In the genomic region with DNA sequence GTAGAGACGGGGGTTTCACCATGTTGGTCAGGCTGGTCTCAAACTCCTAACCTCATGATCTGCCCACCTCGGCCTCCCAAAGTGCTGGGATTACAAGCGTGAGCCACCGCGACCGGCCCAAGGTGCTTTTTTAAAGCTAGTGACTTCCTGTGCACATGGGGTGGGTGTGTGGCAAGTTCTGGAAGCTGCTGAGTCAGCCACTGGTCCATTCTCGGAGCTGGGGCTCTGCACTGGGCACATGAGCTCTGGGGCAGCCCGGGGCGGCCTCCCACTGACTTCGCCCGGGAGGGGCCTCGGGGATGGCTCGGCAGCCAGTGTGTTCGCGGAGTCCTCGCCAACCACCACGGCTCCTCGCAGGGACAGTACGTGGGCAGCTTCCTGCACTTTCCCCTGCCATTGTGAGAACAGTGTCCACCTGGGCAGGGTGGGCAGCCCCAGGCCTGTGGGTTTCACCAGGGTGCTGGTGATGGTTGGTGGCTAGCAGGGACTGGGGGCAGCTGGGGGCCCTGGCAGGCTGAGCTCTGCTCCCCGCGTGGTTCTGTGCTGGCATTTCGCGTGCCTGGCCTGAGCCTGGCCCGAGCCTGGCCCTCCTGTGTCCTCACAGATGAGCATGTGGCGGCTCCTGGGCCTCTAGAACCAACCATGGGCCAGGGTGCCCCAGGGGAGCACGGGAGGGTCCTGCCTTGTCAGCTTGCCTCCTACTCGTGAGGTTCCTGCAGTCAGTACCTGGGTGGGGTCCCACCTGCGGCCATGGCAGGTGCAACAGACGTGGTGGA, we compare ENCODE assay signal across 26 cellular contexts. TPM values are rescaled to one million over a fixed set of nuclear protein-coding genes. Genes with fewer than 3 reads are reported as not detected.
A peak's percentile ranks its signal among the peaks of the same experiment; 100 is the strongest.
DNase-seq lines count a peak whose midpoint lies in the region; ATAC-seq and TF ChIP-seq lines count a peak whose summit lies in the region.
"Had no signal": no experiment of that assay in that cellular context is flagged by ENCODE, and none has a peak within 500 bp of the region (broad histone marks: within the 10 kb centered on the region; RNA-seq: fewer than 3 reads in every experiment).

No MANE protein-coding gene starts in this region.

- H3K9me2 ChIP-seq in SK-N-SH = no peaks in the 10 kb centered on the region

- peaks cover 3% of the 10 kb centered on the region for H3F3A ChIP-seq in SK-N-SH (replicated peaks; ENCODE audit: insufficient read depth)

- no TSS peak for BruUV-seq in IMR-90 (replicated peaks; lab: Mats Ljungman, UMichigan)

- CTCF ChIA-PET in SK-N-SH (lab: Yijun Ruan, JAX) (interaction anchor here (0.7 to 2.2 kb wide), 8 partner anchors 9 to 196 kb away, joined by 3 to 12 read pairs (median 6); partner anchors contain the start of gene ATP5F1D), IMR-90 (lab: Yijun Ruan, JAX) (no interaction called here)

- TF ChIP-seq POLR2A in IMR-90 (IDR thresholded peaks at IDR 0.05; ENCODE audit: low read depth, low read length) (no peak), upper lobe of left lung (IDR thresholded peaks at IDR 0.05) (no peak)

- peaks cover 5 to 24% of the 10 kb centered on the region in 2 experiments; a peak in 2 of 4 replicates for H3K79me1 ChIP-seq in IMR-90 (ENCODE audit: low read depth in 1 of 2, low read length in 2 of 2)

- no peak overlapping the region for H3K18ac ChIP-seq in IMR-90 (ENCODE audit: low read depth, low read length)

- dilution Hi-C loops in IMR-90 (cut with HindIII; ENCODE audit: low sequenced_read_pairs, unreplicated experiment) = no loop called here

- H2BK20ac ChIP-seq in IMR-90 (ENCODE audit: low read depth, low read length) = no peak overlapping the region

- H3K27me3 ChIP-seq in SK-N-SH (ENCODE audit: insufficient read depth) = no peaks in the 10 kb centered on the region
- no peaks in the 10 kb centered on the region for H3K27me3 ChIP-seq in IMR-90 (ENCODE audit: control insufficient read depth, insufficient read depth, low read length)
- H3K27me3 ChIP-seq in osteoblast (ENCODE audit: insufficient read depth, low read length) = no peaks in the 10 kb centered on the region
- no peaks in the 10 kb centered on the region for H3K27me3 ChIP-seq in upper lobe of left lung
- H3K27me3 ChIP-seq: BLaER1 had no signal

- H3K36me3 ChIP-seq in SK-N-SH (replicated peaks in 1 of 2; ENCODE audit: control insufficient read depth in 1 of 2, insufficient read depth in 2 of 2, low read length in 1 of 2) = peaks cover 0 to 59% of the 10 kb centered on the region in 2 experiments
- H3K36me3 ChIP-seq in IMR-90 (ENCODE audit: control insufficient read depth, insufficient read depth, low read length) = peaks cover 55% of the 10 kb centered on the region
- H3K36me3 ChIP-seq in osteoblast (ENCODE audit: insufficient read depth, low read length) = peaks cover 22% of the 10 kb centered on the region
- H3K36me3 ChIP-seq in upper lobe of left lung = peaks cover 6 to 78% (median 61%) of the 10 kb centered on the region in 4 donors

- H3K4ac ChIP-seq in IMR-90 (ENCODE audit: low read depth, low read length) = no peak overlapping the region

- H3K14ac ChIP-seq in IMR-90 (replicated peaks; ENCODE audit: low read depth, low read length) = no peak overlapping the region

- no peak overlapping the region for H2AFZ ChIP-seq in SK-N-SH (ENCODE audit: low read depth)
- no peak overlapping the region for H2AFZ ChIP-seq in IMR-90 (replicated peaks; ENCODE audit: low read length, poor library complexity)
- no peak overlapping the region for H2AFZ ChIP-seq in osteoblast (ENCODE audit: low read length)

- H3K9me3 ChIP-seq in SK-N-SH (no peaks in the 10 kb centered on the region), IMR-90 (ENCODE audit: control insufficient read depth, insufficient read depth, low read length) (no peaks in the 10 kb centered on the region), osteoblast (ENCODE audit: low read depth, low read length) (no peaks in the 10 kb centered on the region), upper lobe of left lung (no peaks in the 10 kb centered on the region)
- H3K9me3 ChIP-seq: BLaER1, HAP-1 had no signal

- intact Hi-C loops in IMR-90 (cut with micrococcal nuclease) = no loop called here

- no peak overlapping the region for H2AK9ac ChIP-seq in IMR-90 (replicated peaks; ENCODE audit: low read depth, low read length, poor library complexity)

- TF ChIP-seq CTCF in SK-N-SH (IDR thresholded peaks at IDR 0.05) (no peak), IMR-90 (conservative IDR thresholded peaks at IDR 0.05; ENCODE audit: low read depth, low read length) (no peak), osteoblast (IDR thresholded peaks at IDR 0.05; ENCODE audit: extremely low read depth, low read depth, low read length) (no peak), upper lobe of left lung (IDR thresholded peaks at IDR 0.05) (no peak)

- H2BK15ac ChIP-seq in IMR-90 (ENCODE audit: low read depth, low read length) = no peak overlapping the region

- H3K79me2 ChIP-seq in SK-N-SH (ENCODE audit: insufficient read depth) (peaks cover 5% of the 10 kb centered on the region), osteoblast (ENCODE audit: insufficient read depth, low read length) (peaks cover 22% of the 10 kb centered on the region)

- no peak overlapping the region for H4K91ac ChIP-seq in IMR-90 (ENCODE audit: insufficient read depth, low read depth, low read length)

- 88% methylated on average over 15 of the region's 29 CpGs for WGBS in SK-N-SH (ENCODE audit: low lambda C conversion rate)
- 94% methylated on average over 11 of the region's 29 CpGs; no CpG with 5 or more reads in 1 of the 2 experiments for WGBS in IMR-90 (ENCODE audit: extremely low coverage in 2 of 2, insufficient read length in 1 of 2), 2 experiments
- WGBS in upper lobe of left lung, 2 donors = 94% methylated on average over 8 to 29 of the region's 29 CpGs

- H4K20me1 ChIP-seq in SK-N-SH (ENCODE audit: insufficient read depth) = peaks cover 15% of the 10 kb centered on the region; the same call in 1 of the 2 replicates
- peaks cover 16% of the 10 kb centered on the region for H4K20me1 ChIP-seq in IMR-90 (ENCODE audit: insufficient read depth, low read length)
- H4K20me1 ChIP-seq in osteoblast (ENCODE audit: insufficient read depth, low read length) = peaks cover 22% of the 10 kb centered on the region

- H3K9ac ChIP-seq in SK-N-SH = no peak overlapping the region
- no peak overlapping the region for H3K9ac ChIP-seq in IMR-90 (ENCODE audit: low read depth, low read length)
- H3K9ac ChIP-seq: KMS-11 had no signal

- no peak overlapping the region for H2BK120ac ChIP-seq in IMR-90 (ENCODE audit: low read depth, low read length)

- no peak overlapping the region for H3K4me2 ChIP-seq in SK-N-SH
- no peak overlapping the region for H3K4me2 ChIP-seq in IMR-90 (ENCODE audit: low read depth, low read length)
- H3K4me2 ChIP-seq in osteoblast (ENCODE audit: insufficient read depth, low read length) = no peak overlapping the region
- H3K4me2 ChIP-seq: BLaER1, KMS-11 had no signal

- H3K9me1 ChIP-seq in IMR-90 (ENCODE audit: insufficient read depth, low read length) = no peaks in the 10 kb centered on the region

- TF ChIP-seq EP300 in SK-N-SH (IDR thresholded peaks at IDR 0.05; ENCODE audit: borderline replicate concordance in 1 of 2, low read depth in 1 of 2, low read length in 1 of 2) = no peak
- TF ChIP-seq EP300 in upper lobe of left lung (IDR thresholded peaks at IDR 0.05) = no peak

- H2BK5ac ChIP-seq in IMR-90 (ENCODE audit: low read depth, low read length, poor library complexity, severe bottlenecking) = no peak overlapping the region

- H2AK5ac ChIP-seq in IMR-90 (ENCODE audit: low read depth, low read length) = no peak overlapping the region

- no peak for TF ChIP-seq RAD21 in SK-N-SH (IDR thresholded peaks at IDR 0.05; ENCODE audit: low read length)
- TF ChIP-seq RAD21 in IMR-90 (IDR thresholded peaks at IDR 0.05; ENCODE audit: low read length) = no peak

- H3K4me3 ChIP-seq in SK-N-SH (ENCODE audit: low read depth in 2 of 2, low read length in 1 of 2) (no peak overlapping the region), IMR-90 (ENCODE audit: insufficient read depth, low read depth, low read length) (no peak overlapping the region), osteoblast (ENCODE audit: insufficient read depth, low read length) (no peak overlapping the region), upper lobe of left lung (no peak overlapping the region)
- H3K4me3 ChIP-seq: BLaER1, GM12878, HAP-1 had no signal

- H3K27ac ChIP-seq in SK-N-SH (ENCODE audit: low read depth in 2 of 2, low read length in 1 of 2) (no peak overlapping the region), IMR-90 (ENCODE audit: insufficient read depth, low read length) (no peak overlapping the region), cingulate gyrus (ENCODE audit: low read depth, low read length) (peak overlapping the region; percentile 39), osteoblast (ENCODE audit: low read depth, low read length) (no peak overlapping the region), upper lobe of left lung (no peak overlapping the region)
- H3K27ac ChIP-seq: BLaER1, KMS-11 had no signal

- ATAC-seq in SK-N-SH treated with all-trans-retinoic acid at 6 μM for 48 hours (peak; percentile 1; the same call in 2 of the 3 replicates), IMR-90 (ENCODE audit: low read depth) (no peak), GM21423 (IDR thresholded peaks at IDR 0.05; ENCODE audit: unreplicated experiment) (no peak), upper lobe of left lung (ENCODE audit: low FRiP score in 2 of 2) (no peak)
- ATAC-seq: GM12878 had no signal

- H4K8ac ChIP-seq in IMR-90 (ENCODE audit: low read depth in 2 of 2, low read length in 2 of 2) = no peak overlapping the region

- no peak overlapping the region for H4K5ac ChIP-seq in IMR-90 (ENCODE audit: low read depth, low read length)

- peaks cover 0 to 5% of the 10 kb centered on the region in 2 experiments; a peak in 1 of 4 replicates for H3K4me1 ChIP-seq in SK-N-SH (ENCODE audit: control insufficient read depth in 1 of 2, insufficient read depth in 2 of 2, low read depth in 1 of 2, low read length in 1 of 2)
- no peaks in the 10 kb centered on the region for H3K4me1 ChIP-seq in IMR-90 (ENCODE audit: control insufficient read depth, insufficient read depth, low read length)
- no peaks in the 10 kb centered on the region for H3K4me1 ChIP-seq in osteoblast (ENCODE audit: insufficient read depth, low read length)
- H3K4me1 ChIP-seq in upper lobe of left lung = peaks cover 0 to 11% (median 6%) of the 10 kb centered on the region in 4 donors
- H3K4me1 ChIP-seq: HAP-1 had no signal

- in situ Hi-C loops in IMR-90 (cut with MboI; ENCODE audit: low sequenced_read_pairs) = no loop called here

- POLR2A ChIA-PET in SK-N-SH (lab: Yijun Ruan, JAX) = interaction anchor here (1.1 to 1.7 kb wide), 2 partner anchors 11 to 44 kb away, joined by 4 to 6 read pairs; partner anchors contain the start of gene CIRBP
- POLR2A ChIA-PET in IMR-90 (lab: Charles Lee; ENCODE audit: unreplicated experiment) = interaction anchor here (0.6 kb wide), 1 partner anchor 472 kb away, joined by 3 read pairs; no protein-coding TSS in a partner anchor

- no peak for DNase-seq in SK-N-SH
- no peak for DNase-seq in IMR-90
- DNase-seq in osteoblast (ENCODE audit: insufficient read length, low spot score, missing footprints) = peak; percentile 96
- no peak for DNase-seq in upper lobe of left lung
- DNase-seq in T-helper 1 cell = no peak
- DNase-seq: 8988T; CD4-positive, alpha-beta T cell; EL; GDM1; GOT3; MM.1S; NCI-H2029; NCI-H446; NCI-H524 treated with DMSO at 0.1 percent for 48 hours; NCI-H774; NK-92 treated with Interleukin-12 subunit alpha and Interleukin-12 subunit beta, amount 100 ng/mL, for 24 hours; RPMI8226; SHP77 treated with DMSO at 0.1 percent for 48 hours; SW 1271 had no signal

- H3K23ac ChIP-seq in IMR-90 (ENCODE audit: low read depth, low read length) = no peak overlapping the region

- no peak overlapping the region for H3K56ac ChIP-seq in IMR-90 (ENCODE audit: extremely low read depth, insufficient read depth, low read length)

RNA-seq across cellular contexts. Expression of gene CBARP, which starts 12.2 kb away (rescaled TPM):
- polyA plus RNA-seq in SK-N-SH (2012; rRNA removed) (4.8 and 5.1 TPM in 2 replicates), IMR-90 (2012; rRNA removed) (3.9 and 8.5 TPM in 2 replicates)
- polyA plus RNA-seq in SK-N-SH (2012; cell fraction: cytosol; rRNA removed) = 1.6 and 3.5 TPM in 2 replicates
- polyA plus RNA-seq in SK-N-SH (2012; cell fraction: nucleus; rRNA removed) = 25.2 and 37.7 TPM in 2 replicates
- total RNA-seq in IMR-90 (2012; rRNA removed) (0.18 and 0.56 TPM in 2 replicates), osteoblast (1.8 and 2.9 TPM in 2 replicates), upper lobe of left lung (1 to 10 TPM in 3 of 6 donors, under 1 TPM in 1, not detected in 2; 0.30 to 1.8 (median 1.0) TPM)
- 3.2 and 7.9 TPM in 2 replicates for polyA plus RNA-seq in IMR-90 (2012; cell fraction: cytosol; rRNA removed)
- polyA plus RNA-seq in IMR-90 (2012; cell fraction: nucleus; rRNA removed; ENCODE audit: low replicate concordance) = 24.1 and 64.4 TPM in 2 replicates

RNA-seq across cellular contexts. Expression of gene ATP5F1D, which starts 15.9 kb away (rescaled TPM):
- polyA plus RNA-seq in SK-N-SH (2012; rRNA removed) (133 and 226 TPM in 2 replicates), IMR-90 (2012; rRNA removed) (140 and 189 TPM in 2 replicates)
- 114 and 155 TPM in 2 replicates for polyA plus RNA-seq in SK-N-SH (2012; cell fraction: cytosol; rRNA removed)
- 81.6 and 162 TPM in 2 replicates for polyA plus RNA-seq in SK-N-SH (2012; cell fraction: nucleus; rRNA removed)
- total RNA-seq in IMR-90 (2012; rRNA removed) (7.3 and 13.6 TPM in 2 replicates), osteoblast (12.4 and 13.8 TPM in 2 replicates), upper lobe of left lung (100 to 1,000 TPM in 3 of 6 donors, 10 to 100 TPM in 3; 56.0 to 187 (median 113) TPM)
- polyA plus RNA-seq in IMR-90 (2012; cell fraction: cytosol; rRNA removed) = 348 and 386 TPM in 2 replicates
- polyA plus RNA-seq in IMR-90 (2012; cell fraction: nucleus; rRNA removed; ENCODE audit: low replicate concordance) = 72.4 and 213 TPM in 2 replicates

RNA-seq across cellular contexts. Expression of gene STK11, which starts 20.1 kb away (rescaled TPM):
- polyA plus RNA-seq in SK-N-SH (2012; rRNA removed) (53.5 and 55.5 TPM in 2 replicates), IMR-90 (2012; rRNA removed) (40.9 and 42.8 TPM in 2 replicates)
- 27.7 and 37.8 TPM in 2 replicates for polyA plus RNA-seq in SK-N-SH (2012; cell fraction: cytosol; rRNA removed)
- 173 and 201 TPM in 2 replicates for polyA plus RNA-seq in SK-N-SH (2012; cell fraction: nucleus; rRNA removed)
- total RNA-seq in IMR-90 (2012; rRNA removed) (39.3 and 45.0 TPM in 2 replicates), osteoblast (75.7 and 100 TPM in 2 replicates), upper lobe of left lung (100 to 1,000 TPM in 1 of 6 donors, 10 to 100 TPM in 5; 50.2 to 168 (median 63.2) TPM)
- polyA plus RNA-seq in IMR-90 (2012; cell fraction: cytosol; rRNA removed) = 35.6 and 50.4 TPM in 2 replicates
- polyA plus RNA-seq in IMR-90 (2012; cell fraction: nucleus; rRNA removed; ENCODE audit: low replicate concordance) = 146 and 257 TPM in 2 replicates

RNA-seq across cellular contexts. Expression of gene MIDN, which starts 22.7 kb away (rescaled TPM):
- polyA plus RNA-seq in SK-N-SH (2012; rRNA removed) (8.2 and 13.9 TPM in 2 replicates), IMR-90 (2012; rRNA removed) (24.1 and 26.0 TPM in 2 replicates)
- 6.8 and 9.9 TPM in 2 replicates for polyA plus RNA-seq in SK-N-SH (2012; cell fraction: cytosol; rRNA removed)
- polyA plus RNA-seq in SK-N-SH (2012; cell fraction: nucleus; rRNA removed) = 53.9 and 79.1 TPM in 2 replicates
- total RNA-seq in IMR-90 (2012; rRNA removed) (2.2 and 2.5 TPM in 2 replicates), osteoblast (14.4 and 19.9 TPM in 2 replicates), upper lobe of left lung (100 to 1,000 TPM in 2 of 6 donors, 10 to 100 TPM in 4; 33.5 to 176 (median 75.9) TPM)
- polyA plus RNA-seq in IMR-90 (2012; cell fraction: cytosol; rRNA removed) = 39.2 and 47.7 TPM in 2 replicates
- 97.0 and 144 TPM in 2 replicates for polyA plus RNA-seq in IMR-90 (2012; cell fraction: nucleus; rRNA removed; ENCODE audit: low replicate concordance)

RNA-seq across cellular contexts. Expression of gene CIRBP, which starts 43.5 kb away (rescaled TPM):
- polyA plus RNA-seq in SK-N-SH (2012; rRNA removed) (762 and 857 TPM in 2 replicates), IMR-90 (2012; rRNA removed) (405 and 542 TPM in 2 replicates)
- 628 and 677 TPM in 2 replicates for polyA plus RNA-seq in SK-N-SH (2012; cell fraction: cytosol; rRNA removed)
- polyA plus RNA-seq in SK-N-SH (2012; cell fraction: nucleus; rRNA removed) = 2,521 and 3,638 TPM in 2 replicates
- total RNA-seq in IMR-90 (2012; rRNA removed) (226 and 299 TPM in 2 replicates), osteoblast (300 and 380 TPM in 2 replicates), upper lobe of left lung (1,000 to 10,000 TPM in 1 of 6 donors, 100 to 1,000 TPM in 5; 326 to 1,348 (median 441) TPM)
- polyA plus RNA-seq in IMR-90 (2012; cell fraction: cytosol; rRNA removed) = 562 and 617 TPM in 2 replicates
- 2,129 and 2,924 TPM in 2 replicates for polyA plus RNA-seq in IMR-90 (2012; cell fraction: nucleus; rRNA removed; ENCODE audit: low replicate concordance)
